ENCODE assay signal across 8 cellular contexts in genomic region chr11:10490398-10491232, GRCh38. TPM values are rescaled to one million over a fixed set of nuclear protein-coding genes. Genes with fewer than 3 reads are reported as not detected.
DNase-seq lines count a peak whose midpoint lies in the region; ATAC-seq and TF ChIP-seq lines count a peak whose summit lies in the region.

No MANE protein-coding gene starts in this region.

- intact Hi-C loops in left lung (cut with DNase I) = no loop called here

- TF ChIP-seq EP300 in suprapubic skin (IDR thresholded peaks at IDR 0.05) = no peak

- TF ChIP-seq CTCF in AG04450 (IDR thresholded peaks at IDR 0.05; ENCODE audit: low read depth, low read length) = no peak
- no peak for TF ChIP-seq CTCF in choroid plexus epithelial cell (conservative IDR thresholded peaks at IDR 0.05; ENCODE audit: low read depth, low read length)
- no peak for TF ChIP-seq CTCF in left lung (IDR thresholded peaks at IDR 0.05)
- no peak for TF ChIP-seq CTCF in suprapubic skin (IDR thresholded peaks at IDR 0.05)
- TF ChIP-seq CTCF in GM10248 (IDR thresholded peaks at IDR 0.05; ENCODE audit: control extremely low read depth, extremely low read depth, low read depth, missing control alignments) = no peak

- H3K9me3 ChIP-seq in AG04450 (ENCODE audit: control insufficient read depth, insufficient read depth, low read length) = peaks cover 5% of the 10 kb centered on the region; the same call in 1 of the 2 replicates
- no peaks in the 10 kb centered on the region for H3K9me3 ChIP-seq in left lung
- H3K9me3 ChIP-seq in suprapubic skin = no peaks in the 10 kb centered on the region

- DNase-seq in AG04450 (ENCODE audit: low read depth, low spot score) = peak; percentile 92
- peak; percentile 61 for DNase-seq in LoVo (ENCODE audit: low spot score)
- peak; percentile 92 for DNase-seq in choroid plexus epithelial cell (ENCODE audit: low read depth)
- peak; percentile 70 to 74 for DNase-seq in left lung
- DNase-seq in suprapubic skin (ENCODE audit: low spot score in 2 of 2) = peak; percentile 76 to 85
- no peak for DNase-seq in GM10248 (ENCODE audit: extremely low spot score)
- DNase-seq in HEK293T (ENCODE audit: extremely low spot score) = no peak
- DNase-seq in NCI-H1694 (lab: John Stamatoyannopoulos, UW) = no peak

- TF ChIP-seq POLR2A in suprapubic skin (IDR thresholded peaks at IDR 0.05) = no peak

- peaks cover 3 to 38% of the 10 kb centered on the region in 2 donors for H3K4me1 ChIP-seq in left lung
- peaks cover 34% of the 10 kb centered on the region for H3K4me1 ChIP-seq in suprapubic skin

- 67% methylated on average over 5 of the region's 13 CpGs for WGBS in suprapubic skin

- no peak overlapping the region for H3K4me3 ChIP-seq in AG04450 (ENCODE audit: low read depth, low read length)
- H3K4me3 ChIP-seq in choroid plexus epithelial cell (ENCODE audit: low read depth, low read length) = no peak overlapping the region
- no peak overlapping the region for H3K4me3 ChIP-seq in left lung
- H3K4me3 ChIP-seq in suprapubic skin = no peak overlapping the region

- ATAC-seq in left lung = peak; percentile 65

- H3K27me3 ChIP-seq in AG04450 (ENCODE audit: control insufficient read depth, insufficient read depth, low read length) (no peaks in the 10 kb centered on the region), left lung (no peaks in the 10 kb centered on the region), suprapubic skin (no peaks in the 10 kb centered on the region)

- H3K36me3 ChIP-seq in left lung = peaks cover 0 to 87% of the 10 kb centered on the region in 2 donors
- H3K36me3 ChIP-seq in suprapubic skin = peaks cover 17% of the 10 kb centered on the region

- CTCF ChIA-PET in AG04450 (lab: Charles Lee) (interaction anchor here (0.6 to 1.0 kb wide), 3 partner anchors 50 to 85 kb away, joined by 3 read pairs; partner anchors contain the start of gene RNF141), GM10248 (lab: Yijun Ruan, JAX) (interaction anchor here (1.0 to 1.4 kb wide), 4 partner anchors 9 to 50 kb away, joined by 3 to 6 read pairs (median 3); partner anchors contain the start of gene RNF141), HEK293T (lab: Yijun Ruan, JAX) (interaction anchor here (0.6 kb wide), 1 partner anchor 249 kb away, joined by 3 read pairs; no protein-coding TSS in a partner anchor)

- POLR2A ChIA-PET in AG04450 (lab: Yijun Ruan, JAX) = interaction anchor here (0.7 to 2.3 kb wide), 6 partner anchors 9 to 260 kb away, joined by 3 to 10 read pairs (median 6); partner anchors contain the start of genes AMPD3, CTR9 and RNF141
- POLR2A ChIA-PET in GM10248 (lab: Yijun Ruan, JAX) = no interaction called here
- POLR2A ChIA-PET in HEK293T (lab: Yijun Ruan, JAX) = no interaction called here

- H3K27ac ChIP-seq in AG04450 (ENCODE audit: low read depth, low read length) (peak overlapping the region; percentile 95), left lung (peak overlapping the region; percentile 53 to 65), suprapubic skin (peak overlapping the region; percentile 90)

TF ChIP-seq in HEK293T, 16 proteins besides CTCF, POLR2A, EP300 and RAD21:
- TF ChIP-seq LEF1 (IDR thresholded peaks at IDR 0.05; ENCODE audit: borderline replicate concordance) (no peak), L3MBTL2 (conservative IDR thresholded peaks at IDR 0.05) (no peak), HDGF (IDR thresholded peaks at IDR 0.05; ENCODE audit: borderline replicate concordance) (no peak), NFRKB (IDR thresholded peaks at IDR 0.05) (no peak), ZNF384 (IDR thresholded peaks at IDR 0.05) (no peak), SP1 (IDR thresholded peaks at IDR 0.05) (no peak)

RNA-seq across cellular contexts. Expression of gene AMPD3, which starts 35.6 kb away (rescaled TPM):
- 19.6 and 22.2 TPM in 2 replicates for polyA plus RNA-seq in AG04450 (2011; rRNA removed)
- 30.9 and 50.1 TPM in 2 replicates for polyA minus RNA-seq in AG04450 (2011; rRNA and poly(A)+ RNA removed)
- 10 to 100 TPM; 11.2 to 28.8 TPM for total RNA-seq in left lung
- 10 to 100 TPM; 23.5 to 51.7 (median 27.4) TPM for total RNA-seq in suprapubic skin

RNA-seq across cellular contexts. Expression of gene RNF141, which starts 50.4 kb away (rescaled TPM):
- 23.7 and 34.8 TPM in 2 replicates for polyA plus RNA-seq in AG04450 (2011; rRNA removed)
- polyA minus RNA-seq in AG04450 (2011; rRNA and poly(A)+ RNA removed) = 10.9 and 16.8 TPM in 2 replicates
- total RNA-seq in left lung = 10 to 100 TPM; 46.7 to 74.7 TPM
- 10 to 100 TPM; 68.2 to 83.4 (median 73.7) TPM for total RNA-seq in suprapubic skin

Comparison
In these comparisons a context has a peak if more than half of its experiments do, and no peak if none do; other contexts are left out.
1. DNase-seq: peak in AG04450 (single experiment), LoVo (single experiment), choroid plexus epithelial cell (single experiment), left lung (2 of 2) and suprapubic skin (2 of 2); none in GM10248 (single experiment), HEK293T (single experiment) and NCI-H1694 (single experiment).
2. Peak in every context shown above with its lines, with median percentiles within 50 percentile points of each other: H3K27ac ChIP-seq.